In genomic region chr17:42407289-42407836, GRCh38 we compare ENCODE assay signal across 8 cellular contexts. TPM values are rescaled to one million over a fixed set of nuclear protein-coding genes. Genes with fewer than 3 reads are reported as not detected.
A peak's percentile ranks its signal among the peaks of the same experiment; 100 is the strongest.
DNase-seq lines count a peak whose midpoint lies in the region; ATAC-seq, FAIRE-seq and TF ChIP-seq lines count a peak whose summit lies in the region.

No MANE protein-coding gene starts in this region.

- no peaks in the 10 kb centered on the region for H3K36me3 ChIP-seq in MM.1S (replicated peaks; ENCODE audit: insufficient read depth, low read length)
- peaks cover 55% of the 10 kb centered on the region; the same call in 2 of the 3 replicates for H3K36me3 ChIP-seq in K562 (ENCODE audit: control insufficient read depth, insufficient read depth, low read length)
- H3K36me3 ChIP-seq in skeletal muscle tissue (ENCODE audit: control insufficient read depth in 3 of 3, insufficient read depth in 3 of 3, low read length in 3 of 3) = peaks cover 18 to 27% (median 26%) of the 10 kb centered on the region in 3 donors

- no peaks in the 10 kb centered on the region for H3K9me1 ChIP-seq in K562 (ENCODE audit: control insufficient read depth, insufficient read depth, low read length)

- H3K27ac ChIP-seq in MM.1S (ENCODE audit: low read length) (no peak overlapping the region), K562 (ENCODE audit: extremely low read depth, low read depth, low read length) (peak overlapping the region; percentile 73), skeletal muscle tissue (ENCODE audit: low read depth, low read length) (peak overlapping the region; percentile 78)

- intact Hi-C loops in K562 (cut with micrococcal nuclease) (loop anchor here (5.0 to 10.0 kb wide), 4 partner anchors 110 to 445 kb away; partner anchors contain the start of genes HCRT and KCNH4), CD14-positive monocyte (cut with micrococcal nuclease) (loop anchor here in 1 of 2 donors (2.0 kb wide), 1 partner anchor 85 kb away; no protein-coding TSS in a partner anchor)

- peak; percentile 97 for ATAC-seq in T-helper 17 cell
- ATAC-seq in K562 = peak; percentile 83
- no peak for ATAC-seq in HG02970 (IDR thresholded peaks at IDR 0.05; ENCODE audit: low FRiP score, unreplicated experiment)

- no peaks in the 10 kb centered on the region for H3K79me2 ChIP-seq in MM.1S (ENCODE audit: low read length)
- H3K79me2 ChIP-seq in K562 (ENCODE audit: control insufficient read depth, insufficient read depth, low read length) = peaks cover 65% of the 10 kb centered on the region

- no peaks in the 10 kb centered on the region for H3F3A ChIP-seq in MM.1S (ENCODE audit: insufficient read depth, low read length)

- H2AFZ ChIP-seq in MM.1S (ENCODE audit: low read length) (peak overlapping the region; percentile 27; the same call in 1 of the 2 replicates), K562 (ENCODE audit: low read depth, low read length) (no peak overlapping the region)

- BruUV-seq in K562 (replicated peaks; lab: Mats Ljungman, UMichigan) = no TSS peak

- H3K36me3 Mint-ChIP-seq in T-helper 17 cell (ENCODE audit: low read depth) (peaks cover 2% of the 10 kb centered on the region), CD14-positive monocyte (no peaks in the 10 kb centered on the region)

- no peaks in the 10 kb centered on the region for H3K9me2 ChIP-seq in MM.1S (replicated peaks; ENCODE audit: insufficient read depth, low read length)

- FAIRE-seq in K562 (lab: Jason Lieb, UNC) = peak; percentile 73

- no peak for TF ChIP-seq RAD21 in K562 (CRISPR knock-in tag; conservative IDR thresholded peaks at IDR 0.05 in 1 of 2, IDR thresholded peaks at IDR 0.05 in 1 of 2)

- TF ChIP-seq POLR2A in K562 (conservative IDR thresholded peaks at IDR 0.05) = no peak

- no peak for TF ChIP-seq EP300 in K562 (IDR thresholded peaks at IDR 0.05; ENCODE audit: low read length)

- peaks cover 0 to 2% (median 0%) of the 10 kb centered on the region in 7 donors for H3K9me3 Mint-ChIP-seq in CD14-positive monocyte

- DNase-seq in GF-D8 (lab: John Stamatoyannopoulos, UW) = peak; percentile 29
- peak; percentile 61 for DNase-seq in MM.1S
- DNase-seq in T-helper 17 cell = peak in 2 of 3 donors; percentile 27 to 50
- DNase-seq in K562 (ENCODE audit: extremely low read depth in 1 of 4, low spot score in 3 of 4) = peak; percentile 48 to 66 (median 54)
- DNase-seq in hypothalamus (lab: John Stamatoyannopoulos, UW) = peak in 47 of 51 donors; percentile 10 to 86 (median 65)
- DNase-seq in CD14-positive monocyte (ENCODE audit: low spot score) = no peak

- in situ Hi-C loops in K562 (cut with MboI) = loop anchor here (10.0 kb wide), 1 partner anchor 183 kb away; no protein-coding TSS in a partner anchor

- 7% methylated on average over 2 of the region's 2 CpGs for WGBS in K562 (ENCODE audit: insufficient coverage, low coverage, missing lambda C conversion rate)

- CTCF ChIA-PET in K562 (lab: Yijun Ruan, JAX; ENCODE audit: low intra/inter-chr PET ratio) = interaction anchor here (1.3 to 3.4 kb wide), 2 partner anchors 85 to 95 kb away, joined by 3 to 46 read pairs; no protein-coding TSS in a partner anchor

- no peaks in the 10 kb centered on the region for H3K4me1 ChIP-seq in MM.1S (ENCODE audit: low read length)
- H3K4me1 ChIP-seq in K562 (replicated peaks in 1 of 2; ENCODE audit: control insufficient read depth in 2 of 2, insufficient read depth in 2 of 2, low read length in 2 of 2) = peaks cover 40 to 58% of the 10 kb centered on the region in 2 experiments
- peaks cover 59 to 76% (median 71%) of the 10 kb centered on the region in 3 donors for H3K4me1 ChIP-seq in skeletal muscle tissue (ENCODE audit: control insufficient read depth in 3 of 3, insufficient read depth in 3 of 3, low read length in 3 of 3)

- H3K4me3 ChIP-seq in MM.1S (ENCODE audit: low read length) (no peak overlapping the region), K562 (no peak overlapping the region), skeletal muscle tissue (ENCODE audit: low read length in 3 of 3) (peak overlapping the region in 1 of 3 donors; percentile 51)

- H3K4me2 ChIP-seq in MM.1S (ENCODE audit: low read depth, low read length) (no peak overlapping the region), K562 (ENCODE audit: insufficient read depth, low read length) (peak overlapping the region; percentile 62)

- no peak for TF ChIP-seq CTCF in MM.1S (IDR thresholded peaks at IDR 0.05; ENCODE audit: low read length)
- TF ChIP-seq CTCF in K562 (IDR thresholded peaks at IDR 0.05 in 2 of 3, conservative IDR thresholded peaks at IDR 0.05 in 1 of 3; ENCODE audit: insufficient read depth in 2 of 3, low read depth in 1 of 3, low read length in 3 of 3) = no peak
- no peak for TF ChIP-seq CTCF in CD14-positive monocyte (IDR thresholded peaks at IDR 0.05)

- POLR2A ChIA-PET in K562 (lab: Yijun Ruan, JAX) = interaction anchor here (0.6 to 1.5 kb wide), 8 partner anchors 8 to 1533 kb away, joined by 3 to 10 read pairs (median 3); partner anchors contain the start of gene STAT3

- H3K27ac Mint-ChIP-seq in T-helper 17 cell = peak overlapping the region; percentile 11
- H3K27ac Mint-ChIP-seq in CD14-positive monocyte = peak overlapping the region in 1 of 7 donors; percentile 36

- H3K27me3 Mint-ChIP-seq in T-helper 17 cell = no peaks in the 10 kb centered on the region
- peaks cover 11 to 16% (median 16%) of the 10 kb centered on the region in 3 donors for H3K27me3 Mint-ChIP-seq in CD14-positive monocyte (ENCODE audit: low read depth in 3 of 3)

- H4K20me1 ChIP-seq in MM.1S (ENCODE audit: insufficient read depth, low read length) = no peaks in the 10 kb centered on the region
- H4K20me1 ChIP-seq in K562 (replicated peaks; ENCODE audit: control insufficient read depth, insufficient read depth, low read length) = no peaks in the 10 kb centered on the region

- H3K4me3 Mint-ChIP-seq in T-helper 17 cell (no peak overlapping the region), CD14-positive monocyte (no peak overlapping the region)

- H3K9me3 ChIP-seq in MM.1S (replicated peaks; ENCODE audit: insufficient read depth, low read length) (no peaks in the 10 kb centered on the region), T-helper 17 cell (ENCODE audit: control insufficient read depth, low read length, poor library complexity, severe bottlenecking) (no peaks in the 10 kb centered on the region), K562 (replicated peaks; ENCODE audit: control insufficient read depth, insufficient read depth, low read depth, low read length) (no peaks in the 10 kb centered on the region), skeletal muscle tissue (ENCODE audit: control insufficient read depth in 3 of 3, low read length in 3 of 3) (no peaks in the 10 kb centered on the region)

- no peaks in the 10 kb centered on the region; the same call in 1 of the 2 replicates for H3K27me3 ChIP-seq in MM.1S (replicated peaks; ENCODE audit: insufficient read depth, low read length)
- no peaks in the 10 kb centered on the region for H3K27me3 ChIP-seq in K562 (ENCODE audit: control insufficient read depth in 2 of 2, insufficient read depth in 2 of 2, low read length in 2 of 2)
- H3K27me3 ChIP-seq in skeletal muscle tissue (ENCODE audit: control insufficient read depth in 3 of 3, insufficient read depth in 3 of 3, low read length in 3 of 3) = no peaks in the 10 kb centered on the region

- H3K4me1 Mint-ChIP-seq in T-helper 17 cell (peaks cover 15% of the 10 kb centered on the region), CD14-positive monocyte (peaks cover 16% of the 10 kb centered on the region)

- H3K9ac ChIP-seq in MM.1S (ENCODE audit: low read length) (no peak overlapping the region), K562 (ENCODE audit: insufficient read depth in 1 of 2, low read depth in 2 of 2, low read length in 2 of 2) (peak overlapping the region; percentile 0 to 46; a peak in 2 of 4 replicates), skeletal muscle tissue (ENCODE audit: low read depth in 1 of 3, low read length in 3 of 3) (peak overlapping the region in 2 of 3 donors; percentile 5 to 41)

RNA-seq across cellular contexts. Expression of gene CAVIN1, which starts 15.7 kb away (rescaled TPM):
- total RNA-seq in T-helper 17 cell = under 1 TPM; 0.47 to 0.90 TPM
- total RNA-seq in K562 (2011; cell fraction: chromatin; rRNA removed; ENCODE audit: low replicate concordance) = 11.6 and 29.3 TPM in 2 replicates
- total RNA-seq in K562 (2011; cell fraction: nucleolus; rRNA removed) = 22.9 and 29.9 TPM in 2 replicates
- 18.6 and 22.2 TPM in 2 replicates for total RNA-seq in K562 (2011; cell fraction: nucleoplasm; rRNA removed)
- total RNA-seq in K562 (2014; rRNA removed) = 126 and 135 TPM in 2 replicates
- total RNA-seq in K562 (2014; rRNA removed; fragmentation: Illumina TruSeq; extraction: Trizol) = 56.1 and 57.8 TPM in 2 replicates
- total RNA-seq in K562 (2015; rRNA removed; fragmentation: Illumina TruSeq; extraction: Trizol) = 74.5 and 80.0 TPM in 2 replicates
- 143 and 162 TPM in 2 replicates for total RNA-seq in K562 (2021)
- 44.6 and 60.0 TPM in 2 replicates for polyA plus RNA-seq in K562 (2011; rRNA removed)
- polyA plus RNA-seq in K562 (2011; cell fraction: cytosol; rRNA removed) = 39.4 and 107 TPM in 2 replicates
- polyA plus RNA-seq in K562 (2011; cell fraction: nucleus; rRNA removed) = 8.0 and 16.1 TPM in 2 replicates
- 74.3 and 99.4 TPM in 2 replicates for polyA plus RNA-seq in K562 (2012)
- 77.6 and 93.7 TPM in 2 replicates for polyA plus RNA-seq in K562 (2014; fragmentation: Illumina TruSeq; extraction: Trizol)
- 1 to 10 TPM; 6.8 to 8.6 TPM for polyA plus RNA-seq in K562 (2014; fragmentation: Nextera tagmentation; extraction: Ambion mirVana)
- 72.9 and 92.8 TPM in 2 replicates for polyA plus RNA-seq in K562 (2014; rRNA removed)
- 34.7 and 64.3 TPM in 2 replicates for polyA minus RNA-seq in K562 (2011; rRNA and poly(A)+ RNA removed)
- polyA minus RNA-seq in K562 (2011; cell fraction: cytosol; rRNA and poly(A)+ RNA removed) = 81.5 and 110 TPM in 2 replicates
- 9.4 and 9.6 TPM in 2 replicates for polyA minus RNA-seq in K562 (2011; cell fraction: nucleus; rRNA and poly(A)+ RNA removed)
- 238 TPM for total RNA-seq in skeletal muscle tissue
- not detected for polyA plus RNA-seq in CD14-positive monocyte

RNA-seq across cellular contexts. Expression of gene STAT3, which starts 19.1 kb away (rescaled TPM):
- 100 to 1,000 TPM; 203 to 221 TPM for total RNA-seq in T-helper 17 cell
- total RNA-seq in K562 (2011; cell fraction: chromatin; rRNA removed; ENCODE audit: low replicate concordance) = 176 and 210 TPM in 2 replicates
- total RNA-seq in K562 (2011; cell fraction: nucleolus; rRNA removed) = 110 and 117 TPM in 2 replicates
- total RNA-seq in K562 (2011; cell fraction: nucleoplasm; rRNA removed) = 145 and 167 TPM in 2 replicates
- 90.4 and 99.6 TPM in 2 replicates for total RNA-seq in K562 (2014; rRNA removed)
- 108 and 115 TPM in 2 replicates for total RNA-seq in K562 (2014; rRNA removed; fragmentation: Illumina TruSeq; extraction: Trizol)
- total RNA-seq in K562 (2015; rRNA removed; fragmentation: Illumina TruSeq; extraction: Trizol) = 105 and 113 TPM in 2 replicates
- total RNA-seq in K562 (2021) = 120 and 133 TPM in 2 replicates
- polyA plus RNA-seq in K562 (2011; rRNA removed) = 90.0 and 120 TPM in 2 replicates
- 83.3 and 125 TPM in 2 replicates for polyA plus RNA-seq in K562 (2011; cell fraction: cytosol; rRNA removed)
- 58.4 and 72.2 TPM in 2 replicates for polyA plus RNA-seq in K562 (2011; cell fraction: nucleus; rRNA removed)
- polyA plus RNA-seq in K562 (2012) = 160 and 179 TPM in 2 replicates
- 179 and 180 TPM in 2 replicates for polyA plus RNA-seq in K562 (2014; fragmentation: Illumina TruSeq; extraction: Trizol)
- polyA plus RNA-seq in K562 (2014; fragmentation: Nextera tagmentation; extraction: Ambion mirVana) = 100 to 1,000 TPM; 114 to 160 TPM
- polyA plus RNA-seq in K562 (2014; rRNA removed) = 120 and 134 TPM in 2 replicates
- polyA minus RNA-seq in K562 (2011; rRNA and poly(A)+ RNA removed) = 111 and 124 TPM in 2 replicates
- 68.3 and 70.2 TPM in 2 replicates for polyA minus RNA-seq in K562 (2011; cell fraction: cytosol; rRNA and poly(A)+ RNA removed)
- 35.3 and 48.0 TPM in 2 replicates for polyA minus RNA-seq in K562 (2011; cell fraction: nucleus; rRNA and poly(A)+ RNA removed)
- 44.9 TPM for total RNA-seq in skeletal muscle tissue
- 100 to 1,000 TPM; 110 to 155 TPM for polyA plus RNA-seq in CD14-positive monocyte

RNA-seq across cellular contexts. Expression of gene ATP6V0A1, which starts 51.3 kb away (rescaled TPM):
- total RNA-seq in T-helper 17 cell (10 to 100 TPM; 15.4 to 18.5 TPM), K562 (2014; rRNA removed) (71.7 and 82.2 TPM in 2 replicates), K562 (2014; rRNA removed; fragmentation: Illumina TruSeq; extraction: Trizol) (75.5 and 89.2 TPM in 2 replicates), K562 (2015; rRNA removed; fragmentation: Illumina TruSeq; extraction: Trizol) (54.9 and 56.1 TPM in 2 replicates), K562 (2021) (127 and 141 TPM in 2 replicates), skeletal muscle tissue (66.8 TPM)
- total RNA-seq in K562 (2011; cell fraction: chromatin; rRNA removed; ENCODE audit: low replicate concordance) = 998 and 1,046 TPM in 2 replicates
- 668 and 698 TPM in 2 replicates for total RNA-seq in K562 (2011; cell fraction: nucleolus; rRNA removed)
- total RNA-seq in K562 (2011; cell fraction: nucleoplasm; rRNA removed) = 746 and 878 TPM in 2 replicates
- polyA plus RNA-seq in K562 (2011; rRNA removed) (102 and 104 TPM in 2 replicates), K562 (2014; fragmentation: Illumina TruSeq; extraction: Trizol) (143 and 158 TPM in 2 replicates), K562 (2014; fragmentation: Nextera tagmentation; extraction: Ambion mirVana) (10 to 100 TPM; 11.8 to 46.3 TPM), K562 (2014; rRNA removed) (62.7 and 80.3 TPM in 2 replicates), CD14-positive monocyte (10 to 100 TPM; 36.1 to 55.1 TPM)
- polyA plus RNA-seq in K562 (2011; cell fraction: cytosol; rRNA removed) = 101 and 137 TPM in 2 replicates
- polyA plus RNA-seq in K562 (2011; cell fraction: nucleus; rRNA removed) = 300 and 643 TPM in 2 replicates
- polyA plus RNA-seq in K562 (2012) = 77.1 and 103 TPM in 2 replicates
- polyA minus RNA-seq in K562 (2011; rRNA and poly(A)+ RNA removed) = 165 and 302 TPM in 2 replicates
- 41.3 and 104 TPM in 2 replicates for polyA minus RNA-seq in K562 (2011; cell fraction: cytosol; rRNA and poly(A)+ RNA removed)
- polyA minus RNA-seq in K562 (2011; cell fraction: nucleus; rRNA and poly(A)+ RNA removed) = 181 and 232 TPM in 2 replicates

Comparison
In these comparisons a context has a peak if more than half of its experiments do, and no peak if none do; other contexts are left out.
1. RNA of gene CAVIN1, which starts 15.7 kb away (total RNA-seq): 238 TPM in skeletal muscle tissue (single experiment) and 11.6 to 162 TPM in K562; 0.47 to 0.90 TPM in T-helper 17 cell; every median in the first group is over 4 times any median in the second.